In the genomic region with DNA sequence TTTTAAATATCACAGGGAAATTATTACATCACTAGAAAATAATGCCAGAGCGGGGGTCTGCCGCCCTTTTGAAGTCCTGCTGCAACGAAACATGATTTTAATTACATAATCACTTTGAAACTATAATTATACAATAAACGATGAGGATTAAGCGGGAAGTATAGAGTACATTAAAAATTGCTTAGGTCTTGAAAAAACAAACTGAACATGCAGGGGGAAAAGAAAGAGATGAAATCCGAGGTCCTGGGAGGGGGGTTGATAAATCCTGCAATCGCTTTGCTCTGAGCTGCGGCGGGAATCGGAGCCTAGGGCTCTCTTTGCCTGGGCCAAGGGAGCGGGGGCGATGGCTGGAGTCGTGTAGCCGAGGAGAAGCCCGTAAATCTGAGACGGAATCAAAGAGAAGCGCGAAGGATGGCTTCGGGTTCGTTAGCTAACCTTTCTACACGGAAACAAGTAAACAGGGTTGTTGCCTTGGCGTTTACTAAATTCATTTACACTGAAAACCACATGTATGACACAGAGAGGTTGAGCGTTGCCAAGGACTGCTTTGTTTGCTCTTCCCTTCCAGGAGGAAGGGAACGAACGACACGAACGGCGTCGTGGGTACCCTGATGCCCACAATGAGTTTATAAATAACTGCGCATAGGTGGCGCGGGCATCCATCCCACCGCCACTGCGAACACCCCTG, we compare ENCODE assay signal across 1 cellular context.
TF ChIP-seq lines count a peak whose summit lies in the region.

No MANE protein-coding gene starts in this region.

TF ChIP-seq in SK-N-SH, 30 proteins besides CTCF, POLR2A, EP300 and RAD21:
- no peak for TF ChIP-seq REST (IDR thresholded peaks at IDR 0.05; ENCODE audit: low read depth, low read length)
- TF ChIP-seq RCOR1 (IDR thresholded peaks at IDR 0.05; ENCODE audit: low read length): no peak
- TF ChIP-seq JUND (IDR thresholded peaks at IDR 0.05): no peak
- no peak for TF ChIP-seq TEAD4 (IDR thresholded peaks at IDR 0.05; ENCODE audit: borderline replicate concordance, insufficient read depth)
- TF ChIP-seq FOXJ3 (CRISPR knock-in tag; IDR thresholded peaks at IDR 0.05): no peak
- TF ChIP-seq, protein P1, sequence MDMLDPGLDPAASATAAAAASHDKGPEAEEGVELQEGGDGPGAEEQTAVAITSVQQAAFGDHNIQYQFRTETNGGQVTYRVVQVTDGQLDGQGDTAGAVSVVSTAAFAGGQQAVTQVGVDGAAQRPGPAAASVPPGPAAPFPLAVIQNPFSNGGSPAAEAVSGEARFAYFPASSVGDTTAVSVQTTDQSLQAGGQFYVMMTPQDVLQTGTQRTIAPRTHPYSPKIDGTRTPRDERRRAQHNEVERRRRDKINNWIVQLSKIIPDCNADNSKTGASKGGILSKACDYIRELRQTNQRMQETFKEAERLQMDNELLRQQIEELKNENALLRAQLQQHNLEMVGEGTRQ (IDR thresholded peaks at IDR 0.05; ENCODE audit: borderline replicate concordance, low read depth, low read length): no peak
